19 cellular contexts compared by ENCODE assay signal in the genomic region with DNA sequence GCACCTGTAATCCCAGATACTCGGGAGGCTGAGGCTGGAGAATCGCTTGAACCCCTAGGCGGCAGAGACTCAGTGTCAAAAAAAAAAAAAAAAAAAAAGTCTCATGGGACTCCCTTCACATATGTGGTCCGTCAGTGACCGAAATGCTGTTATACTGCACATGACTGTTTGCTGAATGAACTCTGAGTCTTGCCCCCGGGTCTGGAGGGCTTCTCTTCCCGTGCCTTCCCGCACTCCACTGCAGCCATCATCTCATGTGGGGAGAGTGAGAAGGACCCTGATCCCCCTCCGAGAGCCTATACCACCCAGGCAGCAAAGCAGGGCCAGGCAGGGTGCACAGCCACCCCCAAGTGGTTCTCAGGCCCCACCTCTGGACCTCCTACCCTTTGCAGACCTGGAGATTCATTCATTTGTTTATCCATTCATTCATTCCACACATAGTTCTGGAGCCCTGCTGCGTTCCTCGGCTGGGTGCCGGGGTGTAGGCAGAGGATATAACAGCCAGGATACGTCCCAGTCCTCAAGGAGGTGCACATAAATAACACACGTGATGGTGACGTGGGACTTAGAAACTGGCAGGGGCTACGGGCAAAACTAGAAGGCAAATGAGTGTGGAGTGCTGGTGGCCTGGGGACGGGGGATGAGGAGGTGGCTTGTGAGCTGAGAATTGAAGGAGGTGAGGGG. TPM values are rescaled to one million over a fixed set of nuclear protein-coding genes. Genes with fewer than 3 reads are reported as not detected.
DNase-seq lines count a peak whose midpoint lies in the region; ATAC-seq and TF ChIP-seq lines count a peak whose summit lies in the region.
"Had no signal": no experiment of that assay in that cellular context is flagged by ENCODE, and none has a peak within 500 bp of the region (broad histone marks: within the 10 kb centered on the region; RNA-seq: fewer than 3 reads in every experiment).

No MANE protein-coding gene starts in this region.

- peak; percentile 65 for ATAC-seq in IMR-90 (ENCODE audit: low read depth)
- peak; percentile 78 for ATAC-seq in gastroesophageal sphincter
- ATAC-seq in CD8-positive, alpha-beta T cell, result no peak
- ATAC-seq: activated T-cell treated with anti-CD3 and anti-CD28 coated beads, Interleukin-2, amount 50 U/mL, for 4 hours; effector memory CD8-positive, alpha-beta T cell had no signal

- H2AFZ ChIP-seq in IMR-90 (replicated peaks; ENCODE audit: low read length, poor library complexity), result peak overlapping the region; percentile 87
- no peak overlapping the region for H2AFZ ChIP-seq in H9 (ENCODE audit: low read length)

- no peak overlapping the region; the same call in 1 of the 2 replicates for H3K56ac ChIP-seq in IMR-90 (ENCODE audit: extremely low read depth, insufficient read depth, low read length)
- H3K56ac ChIP-seq in H9 (ENCODE audit: insufficient read length, low read depth, low read length), result no peak overlapping the region

- H3K79me2 ChIP-seq in H9 (ENCODE audit: insufficient read depth, low read length), result no peaks in the 10 kb centered on the region

- TF ChIP-seq CTCF in IMR-90 (conservative IDR thresholded peaks at IDR 0.05; ENCODE audit: low read depth, low read length) (no peak), gastroesophageal sphincter (IDR thresholded peaks at IDR 0.05) (no peak), H9 (conservative IDR thresholded peaks at IDR 0.05) (no peak)
- TF ChIP-seq CTCF in CD8-positive, alpha-beta T cell (IDR thresholded peaks at IDR 0.05), result no peak

- dilution Hi-C loops in IMR-90 (cut with HindIII; ENCODE audit: low sequenced_read_pairs, unreplicated experiment), result no loop called here

- no peak overlapping the region for H2BK12ac ChIP-seq in H9 (ENCODE audit: insufficient read length, low read depth, low read length)

- H4K91ac ChIP-seq in IMR-90 (ENCODE audit: insufficient read depth, low read depth, low read length), result peak overlapping the region; percentile 90
- H4K91ac ChIP-seq in H9 (ENCODE audit: insufficient read length, low read depth, low read length), result no peak overlapping the region

- no peaks in the 10 kb centered on the region for H3K9me3 ChIP-seq in IMR-90 (ENCODE audit: control insufficient read depth, insufficient read depth, low read length)
- no peaks in the 10 kb centered on the region for H3K9me3 ChIP-seq in gastroesophageal sphincter
- no peaks in the 10 kb centered on the region for H3K9me3 ChIP-seq in CD8-positive, alpha-beta T cell (ENCODE audit: low read length)
- H3K9me3 ChIP-seq in H9 (ENCODE audit: control insufficient read depth, low read depth, low read length), result no peaks in the 10 kb centered on the region

- H2BK120ac ChIP-seq in IMR-90 (ENCODE audit: low read depth, low read length), result peak overlapping the region; percentile 97
- no peak overlapping the region for H2BK120ac ChIP-seq in H9 (ENCODE audit: low read depth, low read length, poor library complexity, severe bottlenecking)

- 0 out of 2 replicates have a peak, but pooled peaks cover 3% of the 10 kb centered on the region for H3K9me1 ChIP-seq in IMR-90 (ENCODE audit: insufficient read depth, low read length)

- H3K14ac ChIP-seq in IMR-90 (replicated peaks; ENCODE audit: low read depth, low read length), result peak overlapping the region; percentile 90
- H3K14ac ChIP-seq in H9 (ENCODE audit: insufficient read depth, low read length), result no peak overlapping the region

- H3K79me1 ChIP-seq in IMR-90 (ENCODE audit: low read depth in 1 of 2, low read length in 2 of 2) (no peaks in the 10 kb centered on the region), H9 (ENCODE audit: insufficient read depth, low read depth, low read length, poor library complexity, severe bottlenecking) (no peaks in the 10 kb centered on the region)

- peak; percentile 81 for DNase-seq in AG08396 (ENCODE audit: low spot score)
- peak; percentile 70 for DNase-seq in IMR-90
- DNase-seq in NAMALWA (ENCODE audit: low spot score), result no peak
- no peak for DNase-seq in CD8-positive, alpha-beta T cell
- no peak for DNase-seq in H9
- DNase-seq: activated CD4-positive, alpha-beta T cell treated with anti-CD3 and anti-CD28 coated beads, Interleukin-2, amount 50 U/mL, for 4 hours; activated T-cell treated with anti-CD3 and anti-CD28 coated beads, Interleukin-2, amount 50 U/mL, for 4 hours; effector memory CD8-positive, alpha-beta T cell; GF-D8; naive B cell; NCI-H1417; NCI-H345; stimulated activated CD4-positive, alpha-beta T cell treated with anti-CD3 and anti-CD28 coated beads, Interleukin-15, amount 100 ng/mL, for 24 hours had no signal

- H3K23me2 ChIP-seq in H9 (ENCODE audit: insufficient read length, low read depth, low read length, poor library complexity, severe bottlenecking), result no peaks in the 10 kb centered on the region

- no peaks in the 10 kb centered on the region for H3K9me3 Mint-ChIP-seq in CD8-positive, alpha-beta T cell
- H3K9me3 Mint-ChIP-seq in H9, result no peaks in the 10 kb centered on the region
- H3K9me3 Mint-ChIP-seq: activated T-cell treated with anti-CD3 and anti-CD28 coated beads, Interleukin-2, amount 50 U/mL, for 4 hours; effector memory CD8-positive, alpha-beta T cell; naive B cell had no signal

- H3K36me3 Mint-ChIP-seq in CD8-positive, alpha-beta T cell, result no peaks in the 10 kb centered on the region
- H3K36me3 Mint-ChIP-seq in H9 (ENCODE audit: insufficient read depth in 1 of 3, low read depth in 3 of 3), result no peaks in the 10 kb centered on the region
- H3K36me3 Mint-ChIP-seq: naive B cell had no signal

- H3K27me3 ChIP-seq in IMR-90 (ENCODE audit: control insufficient read depth, insufficient read depth, low read length), result no peaks in the 10 kb centered on the region
- H3K27me3 ChIP-seq in gastroesophageal sphincter, result peaks cover 16% of the 10 kb centered on the region
- no peaks in the 10 kb centered on the region for H3K27me3 ChIP-seq in CD8-positive, alpha-beta T cell (ENCODE audit: insufficient read depth, low read length)
- no peaks in the 10 kb centered on the region for H3K27me3 ChIP-seq in H9 (ENCODE audit: insufficient read depth, low read length)

- H3K9ac ChIP-seq in IMR-90 (ENCODE audit: low read depth, low read length) (peak overlapping the region; percentile 29; the same call in 1 of the 2 replicates), H9 (ENCODE audit: extremely low read depth, insufficient read length, low read length) (no peak overlapping the region)

- peak overlapping the region; percentile 83; the same call in 2 of the 3 replicates for H2BK15ac ChIP-seq in IMR-90 (ENCODE audit: low read depth, low read length)
- H2BK15ac ChIP-seq in H9 (ENCODE audit: low read depth, low read length), result no peak overlapping the region; the same call in 1 of the 2 replicates

- TF ChIP-seq RAD21 in IMR-90 (IDR thresholded peaks at IDR 0.05; ENCODE audit: low read length), result no peak

- peak overlapping the region; percentile 60; the same call in 1 of the 2 replicates for H3K23ac ChIP-seq in IMR-90 (ENCODE audit: low read depth, low read length)
- H3K23ac ChIP-seq in H9 (ENCODE audit: insufficient read length, low read depth, low read length), result no peak overlapping the region

- H2BK20ac ChIP-seq in IMR-90 (ENCODE audit: low read depth, low read length) (peak overlapping the region; percentile 95), H9 (ENCODE audit: low read depth, low read length, poor library complexity, severe bottlenecking) (no peak overlapping the region)

- H3K4me1 ChIP-seq in IMR-90 (ENCODE audit: control insufficient read depth, insufficient read depth, low read length), result peaks cover 19% of the 10 kb centered on the region
- peaks cover 0 to 41% (median 20%) of the 10 kb centered on the region in 3 donors for H3K4me1 ChIP-seq in gastroesophageal sphincter
- peaks cover 9% of the 10 kb centered on the region for H3K4me1 ChIP-seq in CD8-positive, alpha-beta T cell (ENCODE audit: insufficient read depth, low read length)
- H3K4me1 ChIP-seq in H9 (ENCODE audit: insufficient read depth, low read length), result no peaks in the 10 kb centered on the region; the same call in 1 of the 2 replicates

- H3K4ac ChIP-seq in IMR-90 (ENCODE audit: low read depth, low read length) (peak overlapping the region; percentile 93), H9 (ENCODE audit: low read depth, low read length) (no peak overlapping the region)

- peak overlapping the region; percentile 67 for H3K27ac ChIP-seq in IMR-90 (ENCODE audit: insufficient read depth, low read length)
- H3K27ac ChIP-seq in gastroesophageal sphincter, result peak overlapping the region in 3 of 4 donors; percentile 66 to 86 (median 83)
- no peak overlapping the region for H3K27ac ChIP-seq in CD8-positive, alpha-beta T cell (ENCODE audit: low read depth, low read length)
- H3K27ac ChIP-seq in H9 (ENCODE audit: insufficient read length, low read depth, low read length), result no peak overlapping the region

- H4K5ac ChIP-seq in IMR-90 (ENCODE audit: low read depth, low read length) (peak overlapping the region; percentile 26), H9 (ENCODE audit: insufficient read length, low read depth, low read length) (no peak overlapping the region)

- no peak overlapping the region for H3K4me3 Mint-ChIP-seq in CD8-positive, alpha-beta T cell
- H3K4me3 Mint-ChIP-seq in H9, result no peak overlapping the region
- H3K4me3 Mint-ChIP-seq: activated T-cell treated with anti-CD3 and anti-CD28 coated beads, Interleukin-2, amount 50 U/mL, for 4 hours; effector memory CD8-positive, alpha-beta T cell had no signal

- H3K27me3 Mint-ChIP-seq in CD8-positive, alpha-beta T cell (ENCODE audit: low read depth), result peaks cover 13% of the 10 kb centered on the region
- peaks cover 39% of the 10 kb centered on the region for H3K27me3 Mint-ChIP-seq in H9 (ENCODE audit: low read depth)

- CTCF ChIA-PET in IMR-90 (lab: Yijun Ruan, JAX), result interaction anchor here (4.6 kb wide), 1 partner anchor 85 kb away, joined by 37 read pairs; a partner anchor contains a TSS
- CTCF ChIA-PET in CD8-positive, alpha-beta T cell (lab: Charles Lee), result no interaction called here

- peak overlapping the region; percentile 85 for H2AK9ac ChIP-seq in IMR-90 (replicated peaks; ENCODE audit: low read depth, low read length, poor library complexity)

- TF ChIP-seq EP300 in gastroesophageal sphincter (IDR thresholded peaks at IDR 0.05), result no peak

- WGBS in IMR-90 (ENCODE audit: extremely low coverage in 2 of 2, insufficient read length in 1 of 2), 2 experiments, result 19% methylated on average over 7 of the region's 17 CpGs; no CpG with 5 or more reads in 1 of the 2 experiments
- WGBS in gastroesophageal sphincter (ENCODE audit: low coverage in 1 of 2), 2 donors, result 41 to 45% methylated on average over 4 to 14 of the region's 17 CpGs
- no CpG with 5 or more reads among the region's 17 CpGs for WGBS in H9 (ENCODE audit: extremely low coverage, insufficient read length, low lambda C conversion rate)

- no peak overlapping the region for H3T11ph ChIP-seq in H9 (ENCODE audit: low read length)

- peaks cover 3% of the 10 kb centered on the region for H3K4me1 Mint-ChIP-seq in CD8-positive, alpha-beta T cell (ENCODE audit: low read depth)
- peaks cover 10 to 15% of the 10 kb centered on the region in 2 experiments for H3K4me1 Mint-ChIP-seq in H9

- no peak overlapping the region for H3K27ac Mint-ChIP-seq in CD8-positive, alpha-beta T cell
- H3K27ac Mint-ChIP-seq in H9, result no peak overlapping the region

- TF ChIP-seq POLR2A in IMR-90 (IDR thresholded peaks at IDR 0.05; ENCODE audit: low read depth, low read length) (no peak; the same call in none of the 2 replicates), gastroesophageal sphincter (IDR thresholded peaks at IDR 0.05) (no peak)

- peak overlapping the region; percentile 48 for H3K4me2 ChIP-seq in IMR-90 (ENCODE audit: low read depth, low read length)
- H3K4me2 ChIP-seq in H9 (ENCODE audit: insufficient read depth, insufficient read length, low read length), result no peak overlapping the region

- H3K4me3 ChIP-seq in IMR-90 (ENCODE audit: insufficient read depth, low read depth, low read length) (no peak overlapping the region), gastroesophageal sphincter (no peak overlapping the region)
- H3K4me3 ChIP-seq in CD8-positive, alpha-beta T cell (ENCODE audit: low read depth, low read length), result no peak overlapping the region

- peak overlapping the region; percentile 28 to 93; a peak in 3 of 4 replicates for H4K8ac ChIP-seq in IMR-90 (ENCODE audit: low read depth in 2 of 2, low read length in 2 of 2)
- H4K8ac ChIP-seq in H9 (replicated peaks; ENCODE audit: insufficient read length, low read depth, low read length), result no peak overlapping the region

- H2AK5ac ChIP-seq in IMR-90 (ENCODE audit: low read depth, low read length) (peak overlapping the region; percentile 82), H9 (ENCODE audit: insufficient read length, low read length) (no peak overlapping the region)

- POLR2A ChIA-PET in IMR-90 (lab: Charles Lee; ENCODE audit: unreplicated experiment), result no interaction called here
- POLR2A ChIA-PET in CD8-positive, alpha-beta T cell (lab: Charles Lee), result interaction anchor here (2.9 kb wide), 1 partner anchor 15 kb away, joined by 16 read pairs; a partner anchor contains a TSS

- H3K36me3 ChIP-seq in IMR-90 (ENCODE audit: control insufficient read depth, insufficient read depth, low read length) (peaks cover 2% of the 10 kb centered on the region; the same call in 1 of the 2 replicates), gastroesophageal sphincter (peaks cover 0 to 7% of the 10 kb centered on the region in 2 donors)
- H3K36me3 ChIP-seq in CD8-positive, alpha-beta T cell (ENCODE audit: insufficient read depth, low read length), result no peaks in the 10 kb centered on the region

- intact Hi-C loops in IMR-90 (cut with micrococcal nuclease), result no loop called here
- intact Hi-C loops in CD8-positive, alpha-beta T cell (cut with DNase I, micrococcal nuclease), result no loop called here

- peak overlapping the region; percentile 81 for H3K18ac ChIP-seq in IMR-90 (ENCODE audit: low read depth, low read length)
- no peak overlapping the region for H3K18ac ChIP-seq in H9 (ENCODE audit: insufficient read length, low read depth, low read length)

- no TSS peak for BruUV-seq in IMR-90 (replicated peaks; lab: Mats Ljungman, UMichigan)

- peak overlapping the region; percentile 47 for H2BK5ac ChIP-seq in IMR-90 (ENCODE audit: low read depth, low read length, poor library complexity, severe bottlenecking)
- H2BK5ac ChIP-seq in H9 (ENCODE audit: insufficient read length, low read length), result no peak overlapping the region

- in situ Hi-C loops in IMR-90 (cut with MboI; ENCODE audit: low sequenced_read_pairs), result no loop called here

- H4K20me1 ChIP-seq in IMR-90 (ENCODE audit: insufficient read depth, low read length), result no peaks in the 10 kb centered on the region
- H4K20me1 ChIP-seq in H9 (ENCODE audit: control insufficient read depth, insufficient read depth, insufficient read length), result no peaks in the 10 kb centered on the region

RNA-seq across cellular contexts. Expression of a gene that starts 14.2 kb away (rescaled TPM):
- total RNA-seq in IMR-90 (2012; rRNA removed) (297 and 375 TPM in 2 replicates), gastroesophageal sphincter (100 to 1,000 TPM; 244 to 299 (median 265) TPM), H9 (2021) (282 TPM in 2 replicates)
- polyA plus RNA-seq in IMR-90 (2012; rRNA removed), result 1,140 and 1,276 TPM in 2 replicates
- polyA plus RNA-seq in IMR-90 (2012; cell fraction: cytosol; rRNA removed), result 644 and 1,099 TPM in 2 replicates
- 285 and 599 TPM in 2 replicates for polyA plus RNA-seq in IMR-90 (2012; cell fraction: nucleus; rRNA removed; ENCODE audit: low replicate concordance)
- 100 to 1,000 TPM in 1 of 2 experiments, 10 to 100 TPM in 1; 86.6 to 103 TPM for total RNA-seq in CD8-positive, alpha-beta T cell

RNA-seq across cellular contexts. Expression of a gene that starts 15.2 kb away (rescaled TPM):
- total RNA-seq in IMR-90 (2012; rRNA removed) (1.4 and 1.7 TPM in 2 replicates), gastroesophageal sphincter (1 to 10 TPM; 5.0 to 9.3 (median 8.0) TPM), H9 (2021) (1.9 and 2.2 TPM in 2 replicates)
- 3.1 TPM in 2 replicates for polyA plus RNA-seq in IMR-90 (2012; rRNA removed)
- 2.2 and 3.0 TPM in 2 replicates for polyA plus RNA-seq in IMR-90 (2012; cell fraction: cytosol; rRNA removed)
- polyA plus RNA-seq in IMR-90 (2012; cell fraction: nucleus; rRNA removed; ENCODE audit: low replicate concordance), result 27.6 and 28.8 TPM in 2 replicates
- 10 to 100 TPM; 17.4 to 18.6 TPM for total RNA-seq in CD8-positive, alpha-beta T cell

RNA-seq across cellular contexts. Expression of a gene that starts 19.1 kb away (rescaled TPM):
- total RNA-seq in IMR-90 (2012; rRNA removed), result not detected in 2 replicates
- not detected in 2 replicates for polyA plus RNA-seq in IMR-90 (2012; rRNA removed)
- not detected in 2 replicates for polyA plus RNA-seq in IMR-90 (2012; cell fraction: cytosol; rRNA removed)
- polyA plus RNA-seq in IMR-90 (2012; cell fraction: nucleus; rRNA removed; ENCODE audit: low replicate concordance), result not detected in 2 replicates
- not detected for total RNA-seq in gastroesophageal sphincter
- 1 to 10 TPM; 8.2 to 8.5 TPM for total RNA-seq in CD8-positive, alpha-beta T cell
- total RNA-seq in H9 (2021), result not detected in 2 replicates
- total RNA-seq: activated T-cell treated with anti-CD3 and anti-CD28 coated beads, Interleukin-2, amount 50 U/mL, for 4 hours; cardiac septum; frontal cortex; pulmonary artery endothelial cell; SK-MEL-5; temporal lobe had no signal

RNA-seq across cellular contexts. Expression of a gene that starts 24.6 kb away (rescaled TPM):
- total RNA-seq in IMR-90 (2012; rRNA removed), result 0.54 and 1.4 TPM in 2 replicates
- polyA plus RNA-seq in IMR-90 (2012; rRNA removed), result 4.9 and 5.6 TPM in 2 replicates
- 2.2 and 2.4 TPM in 2 replicates for polyA plus RNA-seq in IMR-90 (2012; cell fraction: cytosol; rRNA removed)
- polyA plus RNA-seq in IMR-90 (2012; cell fraction: nucleus; rRNA removed; ENCODE audit: low replicate concordance), result 34.4 and 78.7 TPM in 2 replicates
- 10 to 100 TPM in 3 of 4 donors, 1 to 10 TPM in 1; 10.0 to 19.6 (median 15.2) TPM for total RNA-seq in gastroesophageal sphincter
- 10 to 100 TPM; 28.0 to 33.1 TPM for total RNA-seq in CD8-positive, alpha-beta T cell
- total RNA-seq in H9 (2021), result 2.3 and 2.5 TPM in 2 replicates

RNA-seq across cellular contexts. Expression of a gene that starts 38.2 kb away (rescaled TPM):
- total RNA-seq in IMR-90 (2012; rRNA removed) (not detected in 2 replicates), gastroesophageal sphincter (1 to 10 TPM in 2 of 4 donors, under 1 TPM in 1, not detected in 1; 0.12 to 4.8 (median 4.5) TPM), H9 (2021) (not detected in 2 replicates)
- polyA plus RNA-seq in IMR-90 (2012; rRNA removed), result not detected in 2 replicates
- not detected in 2 replicates for polyA plus RNA-seq in IMR-90 (2012; cell fraction: cytosol; rRNA removed)
- not detected in 2 replicates for polyA plus RNA-seq in IMR-90 (2012; cell fraction: nucleus; rRNA removed; ENCODE audit: low replicate concordance)
- under 1 TPM; 0.49 to 0.67 TPM for total RNA-seq in CD8-positive, alpha-beta T cell
- total RNA-seq: cardiac septum, frontal cortex, pulmonary artery endothelial cell had no signal

Comparison
In these comparisons a context has a peak if more than half of its experiments do, and no peak if none do; other contexts are left out.
1. DNase-seq: peak in AG08396 (single experiment) and IMR-90 (single experiment); none in NAMALWA (single experiment), CD8-positive, alpha-beta T cell (0 of 7) and H9 (single experiment).
2. H3K27ac ChIP-seq: peak in IMR-90 (single experiment) and gastroesophageal sphincter (3 of 4); none in CD8-positive, alpha-beta T cell (single experiment) and H9 (single experiment).